ENCODE assay signal across 8 cellular contexts in the genomic region with DNA sequence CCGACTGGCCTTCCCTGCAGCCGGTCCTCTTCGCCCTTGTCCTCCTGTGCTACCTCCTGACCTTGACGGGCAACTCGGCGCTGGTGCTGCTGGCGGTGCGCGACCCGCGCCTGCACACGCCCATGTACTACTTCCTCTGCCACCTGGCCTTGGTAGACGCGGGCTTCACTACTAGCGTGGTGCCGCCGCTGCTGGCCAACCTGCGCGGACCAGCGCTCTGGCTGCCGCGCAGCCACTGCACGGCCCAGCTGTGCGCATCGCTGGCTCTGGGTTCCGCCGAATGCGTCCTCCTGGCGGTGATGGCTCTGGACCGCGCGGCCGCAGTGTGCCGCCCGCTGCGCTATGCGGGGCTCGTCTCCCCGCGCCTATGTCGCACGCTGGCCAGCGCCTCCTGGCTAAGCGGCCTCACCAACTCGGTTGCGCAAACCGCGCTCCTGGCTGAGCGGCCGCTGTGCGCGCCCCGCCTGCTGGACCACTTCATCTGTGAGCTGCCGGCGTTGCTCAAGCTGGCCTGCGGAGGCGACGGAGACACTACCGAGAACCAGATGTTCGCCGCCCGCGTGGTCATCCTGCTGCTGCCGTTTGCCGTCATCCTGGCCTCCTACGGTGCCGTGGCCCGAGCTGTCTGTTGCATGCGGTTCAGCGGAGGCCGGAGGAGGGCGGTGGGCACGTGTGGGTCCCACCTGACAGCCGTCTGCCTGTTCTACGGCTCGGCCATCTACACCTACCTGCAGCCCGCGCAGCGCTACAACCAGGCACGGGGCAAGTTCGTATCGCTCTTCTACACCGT. TPM values are rescaled to one million over a fixed set of nuclear protein-coding genes. Genes with fewer than 3 reads are reported as not detected.
DNase-seq lines count a peak whose midpoint lies in the region; ATAC-seq lines count a peak whose summit lies in the region.

No MANE protein-coding gene starts in this region.

- no peak overlapping the region for H3K27ac ChIP-seq in iPS DF 6.9 (ENCODE audit: low read length)

- H3K27me3 ChIP-seq in MG63 (no peaks in the 10 kb centered on the region; the same call in 1 of the 2 replicates), iPS DF 6.9 (ENCODE audit: control insufficient read depth, insufficient read depth, low read length) (peaks cover 23% of the 10 kb centered on the region)

- no peaks in the 10 kb centered on the region for H3K9me3 ChIP-seq in MG63
- no peaks in the 10 kb centered on the region for H3K9me3 ChIP-seq in iPS DF 6.9 (ENCODE audit: control insufficient read depth, insufficient read depth, low read length)

- ATAC-seq in GM21526 (IDR thresholded peaks at IDR 0.05; ENCODE audit: low FRiP score, unreplicated experiment) (no peak), GM18498 (IDR thresholded peaks at IDR 0.05; ENCODE audit: unreplicated experiment) (no peak)

- WGBS in iPS DF 6.9 (ENCODE audit: insufficient coverage, insufficient read length), result no CpG with 5 or more reads among the region's 83 CpGs

- H3K4me3 ChIP-seq in MG63 (no peak overlapping the region), iPS DF 6.9 (ENCODE audit: low read length) (peak overlapping the region; percentile 31; the same call in 1 of the 2 replicates), skeletal muscle cell (ENCODE audit: low read depth, low read length) (peak overlapping the region; percentile 32)

- H3K4me1 ChIP-seq in iPS DF 6.9 (ENCODE audit: control insufficient read depth, insufficient read depth, low read length), result peaks cover 1% of the 10 kb centered on the region; the same call in 1 of the 2 replicates

- DNase-seq in CD1c-positive myeloid dendritic cell (ENCODE audit: extremely low spot score) (peak; percentile 42), MG63 (peak; percentile 11), amniotic epithelial cell (ENCODE audit: low read depth) (peak; percentile 51), iPS DF 6.9 (ENCODE audit: low read depth, low spot score) (no peak), skeletal muscle cell (ENCODE audit: low read depth) (peak; percentile 31), NCI-H2081 (lab: John Stamatoyannopoulos, UW) (no peak)

- no peaks in the 10 kb centered on the region for H3K36me3 ChIP-seq in MG63
- H3K36me3 ChIP-seq in iPS DF 6.9 (ENCODE audit: control insufficient read depth, insufficient read depth, low read length), result no peaks in the 10 kb centered on the region

RNA-seq across cellular contexts. Expression of a gene that starts 6.1 kb away (rescaled TPM):
- not detected in 2 replicates for total RNA-seq in MG63 (2014; rRNA removed; shearing (Covaris generic); ENCODE audit: low replicate concordance)

RNA-seq across cellular contexts. Expression of a gene that starts 31.5 kb away (rescaled TPM):
- not detected in 2 replicates for total RNA-seq in MG63 (2014; rRNA removed; shearing (Covaris generic); ENCODE audit: low replicate concordance)

Comparison
In these comparisons a context has a peak if more than half of its experiments do, and no peak if none do; other contexts are left out.
1. DNase-seq: peak in CD1c-positive myeloid dendritic cell (single experiment), MG63 (single experiment), amniotic epithelial cell (single experiment) and skeletal muscle cell (single experiment); none in iPS DF 6.9 (single experiment) and NCI-H2081 (0 of 2).